Comparison of ENCODE assay signal across 24 cellular contexts in genomic region chr14:96671218-96671617, GRCh38.
DNase-seq lines count a peak whose midpoint lies in the region; ATAC-seq and TF ChIP-seq lines count a peak whose summit lies in the region.
"Had no signal": no experiment of that assay in that cellular context is flagged by ENCODE, and none has a peak within 500 bp of the region (broad histone marks: within the 10 kb centered on the region; RNA-seq: fewer than 3 reads in every experiment).

No MANE protein-coding gene starts in this region.

- ATAC-seq in HCT116, result peak; percentile 54
- ATAC-seq in body of pancreas, result no peak
- ATAC-seq: GM12878 had no signal

- H3K9me3 Mint-ChIP-seq in endodermal cell, result no peaks in the 10 kb centered on the region

- H3K9me2 ChIP-seq in HCT116 (ENCODE audit: insufficient read depth) (no peaks in the 10 kb centered on the region), Karpas-422 (replicated peaks; ENCODE audit: insufficient read depth, low read length) (no peaks in the 10 kb centered on the region)

- H3K9me3 ChIP-seq in HCT116 (ENCODE audit: control insufficient read depth in 1 of 2, insufficient read depth in 1 of 2, low read depth in 1 of 2, low read length in 2 of 2), result peaks cover 0 to under 1% of the 10 kb centered on the region in 2 experiments; a peak in 1 of 4 replicates
- H3K9me3 ChIP-seq in Karpas-422 (ENCODE audit: low read length), result no peaks in the 10 kb centered on the region
- H3K9me3 ChIP-seq in endodermal cell (ENCODE audit: control insufficient read depth, low read length), result no peaks in the 10 kb centered on the region
- no peaks in the 10 kb centered on the region for H3K9me3 ChIP-seq in body of pancreas
- H3K9me3 ChIP-seq: BE2C, BLaER1 had no signal

- no peak overlapping the region for H2AFZ ChIP-seq in HCT116 (ENCODE audit: low read depth, low read length, poor library complexity, severe bottlenecking)
- H2AFZ ChIP-seq in Karpas-422 (ENCODE audit: low read length), result no peak overlapping the region

- no peak overlapping the region for H3K4me3 ChIP-seq in HCT116 (replicated peaks in 1 of 2; ENCODE audit: low read depth in 1 of 2, low read length in 2 of 2)
- H3K4me3 ChIP-seq in Karpas-422 (ENCODE audit: low read length), result no peak overlapping the region
- H3K4me3 ChIP-seq in endodermal cell (ENCODE audit: low read length), result no peak overlapping the region
- no peak overlapping the region for H3K4me3 ChIP-seq in body of pancreas
- H3K4me3 ChIP-seq: BLaER1, GM12878 had no signal

- H3K4me1 ChIP-seq in HCT116 (ENCODE audit: control insufficient read depth in 1 of 2, insufficient read depth in 2 of 2, low read length in 2 of 2) (no peaks in the 10 kb centered on the region), Karpas-422 (ENCODE audit: low read length) (peaks cover 26% of the 10 kb centered on the region), endodermal cell (ENCODE audit: control insufficient read depth, insufficient read depth, low read length) (no peaks in the 10 kb centered on the region), body of pancreas (no peaks in the 10 kb centered on the region)
- H3K4me1 ChIP-seq: BE2C had no signal

- peaks cover 7% of the 10 kb centered on the region for H3K4me1 Mint-ChIP-seq in endodermal cell
- H3K4me1 Mint-ChIP-seq: CD14-positive monocyte; CD4-positive, alpha-beta memory T cell; CD4-positive, CD25-positive, alpha-beta regulatory T cell; CD8-positive, alpha-beta memory T cell had no signal

- CTCF ChIA-PET in HCT116 (lab: Charles Lee), result no interaction called here

- H3K36me3 Mint-ChIP-seq in endodermal cell (ENCODE audit: low read depth), result no peaks in the 10 kb centered on the region
- H3K36me3 Mint-ChIP-seq: CD14-positive monocyte; CD4-positive, alpha-beta memory T cell; CD4-positive, CD25-positive, alpha-beta regulatory T cell had no signal

- no TSS peak for BruUV-seq in HCT116 (replicated peaks; lab: Mats Ljungman, UMichigan)

- H3K36me3 ChIP-seq in HCT116 (ENCODE audit: control insufficient read depth in 1 of 2, insufficient read depth in 2 of 2, low read length in 2 of 2), result no peaks in the 10 kb centered on the region
- H3K36me3 ChIP-seq in Karpas-422 (ENCODE audit: insufficient read depth, low read length), result no peaks in the 10 kb centered on the region
- no peaks in the 10 kb centered on the region for H3K36me3 ChIP-seq in endodermal cell (ENCODE audit: control insufficient read depth, insufficient read depth, low read length)
- H3K36me3 ChIP-seq in body of pancreas (replicated peaks in 1 of 2; ENCODE audit: insufficient read depth in 1 of 2, low read depth in 2 of 2), result no peaks in the 10 kb centered on the region
- H3K36me3 ChIP-seq: BE2C, BLaER1 had no signal

- WGBS in endodermal cell (ENCODE audit: insufficient coverage in 1 of 2, insufficient read length in 1 of 2), 2 experiments, result 80 to 100% methylated on average over 3 of the region's 3 CpGs
- 31 to 42% methylated on average over 3 of the region's 3 CpGs for WGBS in body of pancreas, 2 donors

- H3K9ac ChIP-seq in HCT116 (ENCODE audit: low read length) (no peak overlapping the region), Karpas-422 (ENCODE audit: low read length) (no peak overlapping the region), endodermal cell (ENCODE audit: extremely low read depth, low read length, poor library complexity, severe bottlenecking) (no peak overlapping the region)
- H3K9ac ChIP-seq: BLaER1 had no signal

- DNase-seq in HCT116 (ENCODE audit: low read depth, low spot score), result no peak
- DNase-seq in Karpas-422, result peak; percentile 65
- no peak for DNase-seq in endodermal cell
- peak; percentile 6 for DNase-seq in ureter (ENCODE audit: low spot score)
- no peak for DNase-seq in stimulated activated CD4-positive, alpha-beta T cell treated with anti-CD3 and anti-CD28 coated beads, Interleukin-12 subunit alpha, Interleukin-12 subunit beta, amount 100 ng/mL, for 4 hours
- no peak for DNase-seq in NCI-H446 treated with DMSO at 0.1 percent for 48 hours (lab: John Stamatoyannopoulos, UW)
- no peak for DNase-seq in body of pancreas
- DNase-seq: 8988T; ACHN; BE2C; C1 segment of cervical spinal cord; CD4-positive, alpha-beta memory T cell; CD4-positive, CD25-positive, alpha-beta regulatory T cell; CD8-positive, alpha-beta memory T cell; COR-L47; DMS153; DMS53; DMS79; DND-41; EL; GDM1 had no signal

- RAD21 ChIA-PET in HCT116 (lab: Charles Lee; ENCODE audit: low non-redundant PET in 1 of 2, low total read pairs in 2 of 2, uncharacterized antibody in 2 of 2, unreplicated experiment in 2 of 2), result no interaction called here

- H3K27ac ChIP-seq in HCT116 (ENCODE audit: low read depth, low read length), result no peak overlapping the region
- H3K27ac ChIP-seq in Karpas-422 (ENCODE audit: low read length), result no peak overlapping the region
- H3K27ac ChIP-seq in endodermal cell (ENCODE audit: low read depth, low read length), result no peak overlapping the region
- no peak overlapping the region for H3K27ac ChIP-seq in body of pancreas
- H3K27ac ChIP-seq: BLaER1 had no signal

- TF ChIP-seq RAD21 in HCT116 (IDR thresholded peaks at IDR 0.05; ENCODE audit: low read depth), result no peak

- H3K27me3 Mint-ChIP-seq in endodermal cell (ENCODE audit: insufficient read depth), result peaks cover 32% of the 10 kb centered on the region

- POLR2A ChIA-PET in HCT116 (lab: Charles Lee), result no interaction called here

- no peaks in the 10 kb centered on the region for H4K20me1 ChIP-seq in HCT116 (ENCODE audit: insufficient read depth)
- H4K20me1 ChIP-seq in Karpas-422 (ENCODE audit: insufficient read depth, low read depth, low read length), result no peaks in the 10 kb centered on the region
- H4K20me1 ChIP-seq: BLaER1 had no signal

- H3K27me3 ChIP-seq in HCT116 (ENCODE audit: insufficient read depth, low read length) (peaks cover 28% of the 10 kb centered on the region), Karpas-422 (ENCODE audit: low read length) (no peaks in the 10 kb centered on the region), endodermal cell (ENCODE audit: control insufficient read depth, insufficient read depth, low read length, poor library complexity, severe bottlenecking) (peaks cover 8% of the 10 kb centered on the region), body of pancreas (no peaks in the 10 kb centered on the region)
- H3K27me3 ChIP-seq: BLaER1 had no signal

- H3K79me2 ChIP-seq in HCT116 (ENCODE audit: insufficient read depth, low read length), result no peaks in the 10 kb centered on the region
- no peaks in the 10 kb centered on the region for H3K79me2 ChIP-seq in Karpas-422 (ENCODE audit: low read length)

- no peak for TF ChIP-seq POLR2A in HCT116 (IDR thresholded peaks at IDR 0.05; ENCODE audit: borderline replicate concordance, extremely low read depth, insufficient read depth, insufficient read length)
- TF ChIP-seq POLR2A in body of pancreas (IDR thresholded peaks at IDR 0.05), result no peak

- TF ChIP-seq CTCF in HCT116 (IDR thresholded peaks at IDR 0.05 in 2 of 3, conservative IDR thresholded peaks at IDR 0.05 in 1 of 3; ENCODE audit: borderline replicate concordance in 1 of 3, insufficient read depth in 1 of 3, low read depth in 2 of 3, low read length in 2 of 3), result no peak
- peak; percentile 25 for TF ChIP-seq CTCF in endodermal cell (conservative IDR thresholded peaks at IDR 0.05)
- no peak for TF ChIP-seq CTCF in body of pancreas (IDR thresholded peaks at IDR 0.05)

- intact Hi-C loops in HCT116 (cut with micrococcal nuclease) (no loop called here), body of pancreas (cut with DNase I) (no loop called here)

- H3K4me3 Mint-ChIP-seq in endodermal cell, result no peak overlapping the region
- H3K4me3 Mint-ChIP-seq: CD14-positive monocyte; CD4-positive, alpha-beta memory T cell; CD4-positive, CD25-positive, alpha-beta regulatory T cell; CD8-positive, alpha-beta memory T cell had no signal

- no peak overlapping the region for H3K4me2 ChIP-seq in HCT116 (ENCODE audit: low read length)
- no peak overlapping the region for H3K4me2 ChIP-seq in Karpas-422 (ENCODE audit: low read depth, low read length, poor library complexity, severe bottlenecking)
- H3K4me2 ChIP-seq: BLaER1 had no signal

- no peak overlapping the region for H3K27ac Mint-ChIP-seq in endodermal cell
- H3K27ac Mint-ChIP-seq: CD14-positive monocyte; CD4-positive, alpha-beta memory T cell; CD4-positive, CD25-positive, alpha-beta regulatory T cell; CD8-positive, alpha-beta memory T cell had no signal

TF ChIP-seq in HCT116, 20 proteins besides CTCF, POLR2A, EP300 and RAD21 (continues in another document):
- no peak for TF ChIP-seq POLR2AphosphoS5 (IDR thresholded peaks at IDR 0.05; ENCODE audit: low read depth, low read length)
- no peak for TF ChIP-seq YY1 (IDR thresholded peaks at IDR 0.05; ENCODE audit: extremely low read depth, insufficient replicate concordance, low read depth, low read length)
- TF ChIP-seq EZH2phosphoT487 (IDR thresholded peaks at IDR 0.05; ENCODE audit: borderline replicate concordance), result no peak
- TF ChIP-seq TCF7L2 (IDR thresholded peaks at IDR 0.05; ENCODE audit: borderline replicate concordance, extremely low read depth, insufficient read depth, insufficient read length), result no peak
- no peak for TF ChIP-seq CEBPB (IDR thresholded peaks at IDR 0.05; ENCODE audit: low read depth)
- no peak for TF ChIP-seq ZFX (IDR thresholded peaks at IDR 0.05)
- no peak for TF ChIP-seq SRF (IDR thresholded peaks at IDR 0.05; ENCODE audit: low read depth)
- no peak for TF ChIP-seq ELF1 (IDR thresholded peaks at IDR 0.05; ENCODE audit: borderline replicate concordance, low read depth)
- no peak for TF ChIP-seq FOSL1 (IDR thresholded peaks at IDR 0.05; ENCODE audit: low read depth)
- TF ChIP-seq ATF3 (IDR thresholded peaks at IDR 0.05), result no peak

Comparison
In these comparisons a context has a peak if more than half of its experiments do, and no peak if none do; other contexts are left out.
1. DNase-seq: peak in Karpas-422 (single experiment) and ureter (single experiment); none in HCT116 (single experiment), endodermal cell (single experiment), stimulated activated CD4-positive, alpha-beta T cell treated with anti-CD3 and anti-CD28 coated beads, Interleukin-12 subunit alpha, Interleukin-12 subunit beta, amount 100 ng/mL, for 4 hours (single experiment), NCI-H446 treated with DMSO at 0.1 percent for 48 hours (single experiment) and body of pancreas (0 of 4).